In genomic region chr5:68173007-68173406, GRCh38 we compare ENCODE assay signal across 19 cellular contexts.
"Had no signal": no experiment of that assay in that cellular context is flagged by ENCODE, and none has a peak within 500 bp of the region (broad histone marks: within the 10 kb centered on the region; RNA-seq: fewer than 3 reads in every experiment).

No MANE protein-coding gene starts in this region.

- ATAC-seq: activated T-cell treated with anti-CD3 and anti-CD28 coated beads, Interleukin-2, amount 50 U/mL, for 4 hours; stimulated activated naive CD8-positive, alpha-beta T cell treated with anti-CD3 and anti-CD28 coated beads, Interleukin-15, amount 100 ng/mL, for 72 hours; T-helper 17 cell had no signal

- H3K36me3 ChIP-seq: heart right ventricle, upper lobe of left lung had no signal

- H3K9me3 ChIP-seq: heart right ventricle, upper lobe of left lung had no signal

- H3K27me3 ChIP-seq: heart right ventricle, upper lobe of left lung had no signal

- H3K4me3 ChIP-seq: heart right ventricle, lung, SK-N-MC, upper lobe of left lung had no signal

- H3K27ac ChIP-seq: heart right ventricle, SK-N-MC had no signal

- DNase-seq: activated CD4-positive, alpha-beta T cell treated with anti-CD3 and anti-CD28 coated beads for 4 hours; activated CD4-positive, alpha-beta T cell treated with anti-CD3 and anti-CD28 coated beads, Interleukin-2, amount 50 U/mL, for 48 hours; activated CD4-positive, CD25-positive, alpha-beta regulatory T cell; activated CD8-positive, alpha-beta memory T cell treated with anti-CD3 and anti-CD28 coated beads, Interleukin-2, amount 50 U/mL, for 48 hours; activated naive CD4-positive, alpha-beta T cell treated with anti-CD3 and anti-CD28 coated beads for 36 hours; activated naive CD8-positive, alpha-beta T cell treated with anti-CD3 and anti-CD28 coated beads, Interleukin-2, amount 10 ng/mL, durations not matched to agents 7 days and 5 days; activated T-cell treated with anti-CD3 and anti-CD28 coated beads, Interleukin-2, amount 50 U/mL, for 4 hours; anterior cingulate cortex; effector memory CD4-positive, alpha-beta T cell; naive B cell; occipital lobe; stimulated activated CD4-positive, alpha-beta T cell treated with anti-CD3 and anti-CD28 coated beads, Interleukin-1b, Interleukin-23, amount 100 ng/mL, for 48 hours; stimulated activated naive CD8-positive, alpha-beta T cell treated with anti-CD3 and anti-CD28 coated beads, Interleukin-15, amount 100 ng/mL, for 72 hours; SW 1271; T-helper 17 cell; upper lobe of left lung had no signal
